In genomic region chr14:103920981-103921854, GRCh38 we compare ENCODE assay signal across 1 cellular context.
TF ChIP-seq lines count a peak whose summit lies in the region.

No MANE protein-coding gene starts in this region.

TF ChIP-seq in K562, 482 proteins besides CTCF, POLR2A, EP300 and RAD21 (continued from another document and continues in another):
- TF ChIP-seq ZFP91 (CRISPR knock-in tag; IDR thresholded peaks at IDR 0.05), result no peak
- TF ChIP-seq PRDM10 (IDR thresholded peaks at IDR 0.05; ENCODE audit: partially characterized antibody), result no peak
- TF ChIP-seq ATF6 (CRISPR knock-in tag; IDR thresholded peaks at IDR 0.05), result 0 out of 2 replicates have a peak, but pooled peaks have one; percentile 40
- TF ChIP-seq HNRNPH1 (optimal IDR thresholded peaks at IDR 0.05; ENCODE audit: low read depth, low read length), result no peak
- TF ChIP-seq, protein P1, sequence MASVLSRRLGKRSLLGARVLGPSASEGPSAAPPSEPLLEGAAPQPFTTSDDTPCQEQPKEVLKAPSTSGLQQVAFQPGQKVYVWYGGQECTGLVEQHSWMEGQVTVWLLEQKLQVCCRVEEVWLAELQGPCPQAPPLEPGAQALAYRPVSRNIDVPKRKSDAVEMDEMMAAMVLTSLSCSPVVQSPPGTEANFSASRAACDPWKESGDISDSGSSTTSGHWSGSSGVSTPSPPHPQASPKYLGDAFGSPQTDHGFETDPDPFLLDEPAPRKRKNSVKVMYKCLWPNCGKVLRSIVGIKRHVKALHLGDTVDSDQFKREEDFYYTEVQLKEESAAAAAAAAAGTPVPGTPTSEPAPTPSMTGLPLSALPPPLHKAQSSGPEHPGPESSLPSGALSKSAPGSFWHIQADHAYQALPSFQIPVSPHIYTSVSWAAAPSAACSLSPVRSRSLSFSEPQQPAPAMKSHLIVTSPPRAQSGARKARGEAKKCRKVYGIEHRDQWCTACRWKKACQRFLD (CRISPR knock-in tag; IDR thresholded peaks at IDR 0.05), result 0 out of 2 replicates have a peak, but pooled peaks have one; percentile 35
- peak; percentile 46; the same call in 1 of the 2 replicates for TF ChIP-seq NCOR1 (IDR thresholded peaks at IDR 0.05)
- no peak for TF ChIP-seq REST (CRISPR knock-in tag; IDR thresholded peaks at IDR 0.05; ENCODE audit: low read depth)
- no peak for TF ChIP-seq IFI16 (CRISPR knock-in tag; IDR thresholded peaks at IDR 0.05)
- no peak for TF ChIP-seq PTTG1 (tag; IDR thresholded peaks at IDR 0.05; ENCODE audit: low read depth)
- TF ChIP-seq ZBED1 (IDR thresholded peaks at IDR 0.05), result no peak
- no peak for TF ChIP-seq SMARCA5 (IDR thresholded peaks at IDR 0.05)
- TF ChIP-seq MTA1 (IDR thresholded peaks at IDR 0.05; ENCODE audit: borderline replicate concordance), result no peak
- TF ChIP-seq, protein P2, sequence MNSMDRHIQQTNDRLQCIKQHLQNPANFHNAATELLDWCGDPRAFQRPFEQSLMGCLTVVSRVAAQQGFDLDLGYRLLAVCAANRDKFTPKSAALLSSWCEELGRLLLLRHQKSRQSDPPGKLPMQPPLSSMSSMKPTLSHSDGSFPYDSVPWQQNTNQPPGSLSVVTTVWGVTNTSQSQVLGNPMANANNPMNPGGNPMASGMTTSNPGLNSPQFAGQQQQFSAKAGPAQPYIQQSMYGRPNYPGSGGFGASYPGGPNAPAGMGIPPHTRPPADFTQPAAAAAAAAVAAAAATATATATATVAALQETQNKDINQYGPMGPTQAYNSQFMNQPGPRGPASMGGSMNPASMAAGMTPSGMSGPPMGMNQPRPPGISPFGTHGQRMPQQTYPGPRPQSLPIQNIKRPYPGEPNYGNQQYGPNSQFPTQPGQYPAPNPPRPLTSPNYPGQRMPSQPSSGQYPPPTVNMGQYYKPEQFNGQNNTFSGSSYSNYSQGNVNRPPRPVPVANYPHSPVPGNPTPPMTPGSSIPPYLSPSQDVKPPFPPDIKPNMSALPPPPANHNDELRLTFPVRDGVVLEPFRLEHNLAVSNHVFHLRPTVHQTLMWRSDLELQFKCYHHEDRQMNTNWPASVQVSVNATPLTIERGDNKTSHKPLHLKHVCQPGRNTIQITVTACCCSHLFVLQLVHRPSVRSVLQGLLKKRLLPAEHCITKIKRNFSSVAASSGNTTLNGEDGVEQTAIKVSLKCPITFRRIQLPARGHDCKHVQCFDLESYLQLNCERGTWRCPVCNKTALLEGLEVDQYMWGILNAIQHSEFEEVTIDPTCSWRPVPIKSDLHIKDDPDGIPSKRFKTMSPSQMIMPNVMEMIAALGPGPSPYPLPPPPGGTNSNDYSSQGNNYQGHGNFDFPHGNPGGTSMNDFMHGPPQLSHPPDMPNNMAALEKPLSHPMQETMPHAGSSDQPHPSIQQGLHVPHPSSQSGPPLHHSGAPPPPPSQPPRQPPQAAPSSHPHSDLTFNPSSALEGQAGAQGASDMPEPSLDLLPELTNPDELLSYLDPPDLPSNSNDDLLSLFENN (IDR thresholded peaks at IDR 0.05; ENCODE audit: low read depth in 2 of 2, low read length in 2 of 2), result 0 out of 4 replicates have a peak, but pooled peaks of 1 of the 2 experiments have one; percentile 11
- no peak for TF ChIP-seq NR3C1 (CRISPR knock-in tag; IDR thresholded peaks at IDR 0.05)
- 0 out of 3 replicates have a peak, but pooled peaks of 1 of the 2 experiments have one; percentile 60 for TF ChIP-seq CBX3 (IDR thresholded peaks at IDR 0.05; ENCODE audit: borderline replicate concordance in 1 of 2, low read length in 2 of 2)
- no peak for TF ChIP-seq GABPB2 (CRISPR knock-in tag; conservative IDR thresholded peaks at IDR 0.05)
- TF ChIP-seq SOX6 (IDR thresholded peaks at IDR 0.05), result peak; percentile 61
- no peak for TF ChIP-seq SETDB1 (IDR thresholded peaks at IDR 0.05; ENCODE audit: low read length)
- no peak for TF ChIP-seq ZNF3 (CRISPR knock-in tag; IDR thresholded peaks at IDR 0.05)
- no peak for TF ChIP-seq NFIX (CRISPR knock-in tag; IDR thresholded peaks at IDR 0.05; ENCODE audit: low read depth)
- TF ChIP-seq SRF (CRISPR knock-in tag; IDR thresholded peaks at IDR 0.05), result no peak; a peak in 1 of 4 replicates
- no peak for TF ChIP-seq PPARD (CRISPR knock-in tag; IDR thresholded peaks at IDR 0.05)
- no peak for TF ChIP-seq ZNF431 (CRISPR knock-in tag; IDR thresholded peaks at IDR 0.05)
- TF ChIP-seq, protein P3, sequence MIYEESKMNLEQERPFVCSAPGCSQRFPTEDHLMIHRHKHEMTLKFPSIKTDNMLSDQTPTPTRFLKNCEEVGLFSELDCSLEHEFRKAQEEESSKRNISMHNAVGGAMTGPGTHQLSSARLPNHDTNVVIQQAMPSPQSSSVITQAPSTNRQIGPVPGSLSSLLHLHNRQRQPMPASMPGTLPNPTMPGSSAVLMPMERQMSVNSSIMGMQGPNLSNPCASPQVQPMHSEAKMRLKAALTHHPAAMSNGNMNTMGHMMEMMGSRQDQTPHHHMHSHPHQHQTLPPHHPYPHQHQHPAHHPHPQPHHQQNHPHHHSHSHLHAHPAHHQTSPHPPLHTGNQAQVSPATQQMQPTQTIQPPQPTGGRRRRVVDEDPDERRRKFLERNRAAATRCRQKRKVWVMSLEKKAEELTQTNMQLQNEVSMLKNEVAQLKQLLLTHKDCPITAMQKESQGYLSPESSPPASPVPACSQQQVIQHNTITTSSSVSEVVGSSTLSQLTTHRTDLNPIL (CRISPR knock-in tag; IDR thresholded peaks at IDR 0.05), result no peak
- no peak for TF ChIP-seq BRF1 (IDR thresholded peaks at IDR 0.05; ENCODE audit: borderline replicate concordance, extremely low read depth, insufficient read length)
- TF ChIP-seq ZBTB1 (CRISPR knock-in tag; IDR thresholded peaks at IDR 0.05; ENCODE audit: borderline replicate concordance, low read depth), result no peak
- TF ChIP-seq ZFPM2 (CRISPR knock-in tag; IDR thresholded peaks at IDR 0.05), result no peak
- no peak for TF ChIP-seq ZNF354B (CRISPR knock-in tag; IDR thresholded peaks at IDR 0.05)
- peak; percentile 80 for TF ChIP-seq POLR2AphosphoS5 (IDR thresholded peaks at IDR 0.05; ENCODE audit: control insufficient read depth, insufficient read depth, low read depth, low read length)
- TF ChIP-seq GTF2E2 (tag; IDR thresholded peaks at IDR 0.05), result no peak
- TF ChIP-seq NEUROD1 (IDR thresholded peaks at IDR 0.05; ENCODE audit: borderline replicate concordance, low read depth, low read length, partially characterized antibody), result peak; percentile 47
- TF ChIP-seq FOXP4 (CRISPR knock-in tag; IDR thresholded peaks at IDR 0.05; ENCODE audit: borderline replicate concordance), result no peak
- no peak for TF ChIP-seq ZC3H11A (IDR thresholded peaks at IDR 0.05; ENCODE audit: low read depth, low read length)
